Comparison of ENCODE assay signal across 11 cellular contexts in the genomic region with DNA sequence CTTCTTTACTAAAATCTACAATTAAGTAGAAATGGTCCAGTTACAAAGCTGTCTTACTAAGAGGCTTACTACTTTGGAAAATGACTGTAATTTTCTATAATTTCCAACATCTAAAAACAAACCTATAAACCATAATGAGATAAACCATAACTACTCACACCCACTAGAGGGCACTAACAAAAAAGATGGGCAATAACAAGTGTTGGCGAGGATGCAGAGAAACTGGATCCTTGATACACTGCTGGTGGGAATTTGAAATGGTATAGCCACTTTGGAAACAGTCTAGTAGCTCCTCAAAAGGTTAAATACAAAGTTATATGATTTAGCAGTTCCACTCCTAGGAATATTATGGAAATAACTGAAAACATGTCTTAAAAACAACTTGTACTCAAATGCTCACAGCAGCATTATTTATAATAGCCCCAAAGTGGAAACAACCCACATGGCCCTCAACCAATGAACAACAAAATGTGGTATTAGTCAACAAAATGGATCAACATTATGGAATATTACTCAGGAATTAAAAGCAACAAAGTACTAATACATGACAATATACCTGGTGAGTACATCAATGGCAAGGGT. TPM values are rescaled to one million over a fixed set of nuclear protein-coding genes. Genes with fewer than 3 reads are reported as not detected.
DNase-seq lines count a peak whose midpoint lies in the region; ATAC-seq, FAIRE-seq and TF ChIP-seq lines count a peak whose summit lies in the region.
"Had no signal": no experiment of that assay in that cellular context is flagged by ENCODE, and none has a peak within 500 bp of the region (broad histone marks: within the 10 kb centered on the region; RNA-seq: fewer than 3 reads in every experiment).

No MANE protein-coding gene starts in this region.

- TF ChIP-seq CTCF in dorsolateral prefrontal cortex (IDR thresholded peaks at IDR 0.05 in 54 of 56, conservative IDR thresholded peaks at IDR 0.05 in 2 of 56; ENCODE audit: low read depth in 1 of 56, partially characterized antibody in 56 of 56) (peak in 33 of 56 donors; percentile 12 to 44 (median 25)), kidney (IDR thresholded peaks at IDR 0.05; ENCODE audit: borderline replicate concordance, extremely low read depth, insufficient read depth) (no peak)

- H3K27ac Mint-ChIP-seq in activated CD4-positive, alpha-beta T cell treated with anti-CD3 and anti-CD28 coated beads, Interleukin-2, amount 10 ng/mL, durations not matched to agents 24 days and 14 days, result peak overlapping the region; percentile 11
- peak overlapping the region; percentile 69 for H3K27ac Mint-ChIP-seq in stimulated activated memory B cell treated with anti-CD40 and anti-IgM and Interleukin-4, amounts not matched to agents 10 μg/mL and 1 μg/mL and 100 μg/mL, for 72 hours
- H3K27ac Mint-ChIP-seq: activated CD8-positive, alpha-beta memory T cell treated with anti-CD3 and anti-CD28 coated beads, Interleukin-2, amount 10 ng/mL, durations not matched to agents 7 days and 5 days had no signal

- no peaks in the 10 kb centered on the region for H3K9me3 ChIP-seq in kidney (ENCODE audit: control insufficient read depth in 1 of 2, low read length in 2 of 2)

- H3K4me3 ChIP-seq in dorsolateral prefrontal cortex, result no peak overlapping the region
- H3K4me3 ChIP-seq in kidney (ENCODE audit: low read length in 2 of 2), result no peak overlapping the region

- no peak overlapping the region for H3K27ac ChIP-seq in dorsolateral prefrontal cortex
- H3K27ac ChIP-seq in kidney (ENCODE audit: low read depth in 2 of 2, low read length in 2 of 2), result no peak overlapping the region

- no peak overlapping the region for H3K4me3 Mint-ChIP-seq in activated CD4-positive, alpha-beta T cell treated with anti-CD3 and anti-CD28 coated beads, Interleukin-2, amount 10 ng/mL, durations not matched to agents 24 days and 14 days
- H3K4me3 Mint-ChIP-seq in stimulated activated memory B cell treated with anti-CD40 and anti-IgM and Interleukin-4, amounts not matched to agents 10 μg/mL and 1 μg/mL and 100 μg/mL, for 72 hours, result no peak overlapping the region
- H3K4me3 Mint-ChIP-seq: activated CD8-positive, alpha-beta memory T cell treated with anti-CD3 and anti-CD28 coated beads, Interleukin-2, amount 10 ng/mL, durations not matched to agents 7 days and 5 days had no signal

- FAIRE-seq in kidney (lab: Jason Lieb, UNC), result no peak

- no peak for ATAC-seq in stimulated activated memory B cell treated with anti-CD40 and anti-IgM and Interleukin-4, amounts not matched to agents 10 μg/mL and 1 μg/mL and 100 μg/mL, for 72 hours
- ATAC-seq in HG03139 (IDR thresholded peaks at IDR 0.05; ENCODE audit: unreplicated experiment) (no peak), GM18511 (IDR thresholded peaks at IDR 0.05; ENCODE audit: unreplicated experiment) (no peak)
- ATAC-seq: activated CD8-positive, alpha-beta memory T cell treated with anti-CD3 and anti-CD28 coated beads, Interleukin-2, amount 10 ng/mL, durations not matched to agents 7 days and 5 days had no signal

- no peak for DNase-seq in activated CD4-positive, alpha-beta T cell treated with anti-CD3 and anti-CD28 coated beads, Interleukin-2, amount 10 ng/mL, durations not matched to agents 24 days and 14 days
- no peak for DNase-seq in activated CD4-positive, alpha-beta T cell treated with anti-CD3 and anti-CD28 coated beads for 48 hours
- DNase-seq in NCI-H69 (lab: John Stamatoyannopoulos, UW) (peak; percentile 33), dorsolateral prefrontal cortex (no peak), kidney (no peak)
- DNase-seq: activated CD8-positive, alpha-beta memory T cell treated with anti-CD3 and anti-CD28 coated beads, Interleukin-2, amount 10 ng/mL, durations not matched to agents 7 days and 5 days had no signal

- no peaks in the 10 kb centered on the region for H3K36me3 ChIP-seq in kidney (ENCODE audit: control insufficient read depth in 1 of 2, insufficient read depth in 2 of 2, low read length in 2 of 2)

- H3K9me3 Mint-ChIP-seq in activated CD4-positive, alpha-beta T cell treated with anti-CD3 and anti-CD28 coated beads, Interleukin-2, amount 10 ng/mL, durations not matched to agents 24 days and 14 days, result no peaks in the 10 kb centered on the region
- peaks cover 3% of the 10 kb centered on the region for H3K9me3 Mint-ChIP-seq in stimulated activated memory B cell treated with anti-CD40 and anti-IgM and Interleukin-4, amounts not matched to agents 10 μg/mL and 1 μg/mL and 100 μg/mL, for 72 hours

- H3K36me3 Mint-ChIP-seq in activated CD4-positive, alpha-beta T cell treated with anti-CD3 and anti-CD28 coated beads, Interleukin-2, amount 10 ng/mL, durations not matched to agents 24 days and 14 days (ENCODE audit: low read depth), result peaks cover 77% of the 10 kb centered on the region
- H3K36me3 Mint-ChIP-seq in stimulated activated memory B cell treated with anti-CD40 and anti-IgM and Interleukin-4, amounts not matched to agents 10 μg/mL and 1 μg/mL and 100 μg/mL, for 72 hours, result peaks cover 48% of the 10 kb centered on the region

- H3K9ac ChIP-seq in kidney (ENCODE audit: low read length in 2 of 2), result no peak overlapping the region

- no peaks in the 10 kb centered on the region for H3K27me3 ChIP-seq in dorsolateral prefrontal cortex

- H3K27me3 Mint-ChIP-seq in activated CD4-positive, alpha-beta T cell treated with anti-CD3 and anti-CD28 coated beads, Interleukin-2, amount 10 ng/mL, durations not matched to agents 24 days and 14 days, result no peaks in the 10 kb centered on the region
- H3K27me3 Mint-ChIP-seq in stimulated activated memory B cell treated with anti-CD40 and anti-IgM and Interleukin-4, amounts not matched to agents 10 μg/mL and 1 μg/mL and 100 μg/mL, for 72 hours, result no peaks in the 10 kb centered on the region
- H3K27me3 Mint-ChIP-seq: activated CD8-positive, alpha-beta memory T cell treated with anti-CD3 and anti-CD28 coated beads, Interleukin-2, amount 10 ng/mL, durations not matched to agents 7 days and 5 days had no signal

- intact Hi-C loops in activated CD4-positive, alpha-beta T cell treated with anti-CD3 and anti-CD28 coated beads, Interleukin-2, amount 10 ng/mL, durations not matched to agents 24 days and 14 days (cut with micrococcal nuclease), result loop anchor here (1.0 to 2.0 kb wide), 2 partner anchors 8 to 42 kb away; no protein-coding TSS in a partner anchor
- intact Hi-C loops in dorsolateral prefrontal cortex (cut with DNase I), result loop anchor here (5.0 to 10.0 kb wide), 3 partner anchors 350 to 632 kb away; a partner anchor contains a TSS
- intact Hi-C loops in kidney (cut with DNase I), result loop anchor here (10.0 kb wide), 1 partner anchor 530 kb away; no protein-coding TSS in a partner anchor

- peaks cover 49% of the 10 kb centered on the region for H3K4me1 Mint-ChIP-seq in activated CD4-positive, alpha-beta T cell treated with anti-CD3 and anti-CD28 coated beads, Interleukin-2, amount 10 ng/mL, durations not matched to agents 24 days and 14 days
- H3K4me1 Mint-ChIP-seq in stimulated activated memory B cell treated with anti-CD40 and anti-IgM and Interleukin-4, amounts not matched to agents 10 μg/mL and 1 μg/mL and 100 μg/mL, for 72 hours, result peaks cover 31% of the 10 kb centered on the region

- H3K4me1 ChIP-seq in kidney (ENCODE audit: control insufficient read depth in 1 of 2, insufficient read depth in 1 of 2, low read depth in 1 of 2, low read length in 2 of 2), result no peaks in the 10 kb centered on the region

RNA-seq across cellular contexts. Expression of a gene that starts 50.6 kb away (rescaled TPM):
- total RNA-seq in activated CD4-positive, alpha-beta T cell treated with anti-CD3 and anti-CD28 coated beads, Interleukin-2, amount 10 ng/mL, durations not matched to agents 24 days and 14 days, result not detected in 2 replicates
- total RNA-seq in dorsolateral prefrontal cortex (not detected), kidney (not detected)
- not detected for polyA plus RNA-seq in kidney (ENCODE audit: insufficient read depth, low read depth, low replicate concordance)
- total RNA-seq: Daoy, lung microvascular endothelial cell had no signal
